Comparison of ENCODE assay signal across 25 cellular contexts in genomic region chr17:33515974-33516373, GRCh38.
DNase-seq lines count a peak whose midpoint lies in the region; ATAC-seq, FAIRE-seq and TF ChIP-seq lines count a peak whose summit lies in the region.
"Had no signal": no experiment of that assay in that cellular context is flagged by ENCODE, and none has a peak within 500 bp of the region (broad histone marks: within the 10 kb centered on the region; RNA-seq: fewer than 3 reads in every experiment).

No MANE protein-coding gene starts in this region.

- TF ChIP-seq POLR2A in H1 (IDR thresholded peaks at IDR 0.05; ENCODE audit: control extremely low read depth in 1 of 2, low read depth in 2 of 2, low read length in 2 of 2) (no peak), suprapubic skin (IDR thresholded peaks at IDR 0.05) (no peak)

- peaks cover 5% of the 10 kb centered on the region for H3K9me3 Mint-ChIP-seq in activated T-cell treated with anti-CD3 and anti-CD28 coated beads, Interleukin-2, amount 50 U/mL, for 4 hours
- H3K9me3 Mint-ChIP-seq: CD4-positive, alpha-beta T cell had no signal

- no peak overlapping the region for H2BK120ac ChIP-seq in H1 (replicated peaks; ENCODE audit: low read depth, low read length)

- H2BK20ac ChIP-seq in H1 (ENCODE audit: low read length): peak overlapping the region; percentile 13; the same call in 1 of the 2 replicates

- H3K4me3 Mint-ChIP-seq in activated T-cell treated with anti-CD3 and anti-CD28 coated beads, Interleukin-2, amount 50 U/mL, for 4 hours: no peak overlapping the region
- H3K4me3 Mint-ChIP-seq: CD14-positive monocyte; CD4-positive, alpha-beta T cell; CD8-positive, alpha-beta memory T cell had no signal

- H3K27me3 ChIP-seq in H1 (replicated peaks in 1 of 4; ENCODE audit: control insufficient read depth in 3 of 4, extremely low read depth in 1 of 4, insufficient read depth in 3 of 4, low read length in 3 of 4) (no peaks in the 10 kb centered on the region), suprapubic skin (no peaks in the 10 kb centered on the region), MG63 (no peaks in the 10 kb centered on the region), pancreas (no peaks in the 10 kb centered on the region)
- H3K27me3 ChIP-seq: BE2C; BLaER1 treated with 17β-estradiol and CSF1 and Interleukin-3, amounts not matched to agents 10 nM and 100 nM had no signal

- WGBS in H1 (ENCODE audit: extremely low coverage in 1 of 2, insufficient coverage in 1 of 2, insufficient read length in 1 of 2, insufficient replicate concordance in 2 of 2, low coverage in 1 of 2, low lambda C conversion rate in 2 of 2, missing lambda C conversion rate in 1 of 2), 2 experiments: 97% methylated on average over 7 of the region's 7 CpGs; no CpG with 5 or more reads in 1 of the 2 experiments
- WGBS in suprapubic skin: 52% methylated on average over 7 of the region's 7 CpGs
- WGBS in pancreas, 2 donors: 56 to 70% methylated on average over 7 of the region's 7 CpGs

- H3K27ac ChIP-seq in H1 (ENCODE audit: low read depth, low read length): no peak overlapping the region
- peak overlapping the region; percentile 74 for H3K27ac ChIP-seq in suprapubic skin
- no peak overlapping the region for H3K27ac ChIP-seq in pancreas
- H3K27ac ChIP-seq: A549; BLaER1 treated with 17β-estradiol and CSF1 and Interleukin-3, amounts not matched to agents 10 nM and 100 nM had no signal

- no peak overlapping the region for H2AFZ ChIP-seq in H1 (ENCODE audit: low read length)

- H4K5ac ChIP-seq in H1 (ENCODE audit: insufficient read length, low read depth, low read length): no peak overlapping the region

- peaks cover 7% of the 10 kb centered on the region for H3K4me1 Mint-ChIP-seq in activated T-cell treated with anti-CD3 and anti-CD28 coated beads, Interleukin-2, amount 50 U/mL, for 4 hours (ENCODE audit: low read depth)

- H2BK12ac ChIP-seq in H1 (ENCODE audit: low read depth, low read length): 0 out of 2 replicates have a peak overlapping the region, but pooled peaks have one; percentile 35

- peaks cover 2% of the 10 kb centered on the region; the same call in 1 of the 2 replicates for H3K23me2 ChIP-seq in H1 (ENCODE audit: low read depth, low read length)

- no peak overlapping the region for H3K56ac ChIP-seq in H1 (replicated peaks; ENCODE audit: insufficient read length, low read depth, low read length)

- H2BK15ac ChIP-seq in H1 (ENCODE audit: low read length): no peak overlapping the region

- no peak overlapping the region for H3K18ac ChIP-seq in H1 (ENCODE audit: extremely low read depth, low read length)

- H3K79me2 ChIP-seq in H1 (ENCODE audit: control insufficient read depth in 1 of 2, insufficient read depth in 2 of 2, low read length in 2 of 2): no peaks in the 10 kb centered on the region

- H4K8ac ChIP-seq in H1 (ENCODE audit: extremely low read depth, insufficient read depth, low read length): no peak overlapping the region

- H3K9ac ChIP-seq in H1 (replicated peaks in 1 of 4; ENCODE audit: extremely low read depth in 1 of 4, low read depth in 3 of 4, low read length in 3 of 4): no peak overlapping the region
- H3K9ac ChIP-seq: BLaER1 treated with 17β-estradiol and CSF1 and Interleukin-3, amounts not matched to agents 10 nM and 100 nM had no signal

- TF ChIP-seq EP300 in H1 (IDR thresholded peaks at IDR 0.05; ENCODE audit: borderline replicate concordance in 1 of 2, low read depth in 2 of 2, low read length in 2 of 2) (no peak), suprapubic skin (IDR thresholded peaks at IDR 0.05) (no peak)

- H3K27me3 Mint-ChIP-seq in activated T-cell treated with anti-CD3 and anti-CD28 coated beads, Interleukin-2, amount 50 U/mL, for 4 hours (ENCODE audit: low read depth): no peaks in the 10 kb centered on the region

- H4K91ac ChIP-seq in H1 (replicated peaks; ENCODE audit: insufficient read length, low read length): no peak overlapping the region

- H3K4me3 ChIP-seq in H1 (ENCODE audit: extremely low read depth in 1 of 4, insufficient read depth in 2 of 4, low read depth in 3 of 4, low read length in 4 of 4) (no peak overlapping the region), fibroblast of villous mesenchyme (ENCODE audit: low read depth, low read length) (no peak overlapping the region), suprapubic skin (no peak overlapping the region), MG63 (no peak overlapping the region), pancreas (no peak overlapping the region)
- H3K4me3 ChIP-seq: A549; BLaER1 treated with 17β-estradiol and CSF1 and Interleukin-3, amounts not matched to agents 10 nM and 100 nM; GM12878 had no signal

- DNase-seq in H1 (ENCODE audit: low read depth in 1 of 2, low spot score in 2 of 2): no peak
- peak; percentile 64 for DNase-seq in fibroblast of villous mesenchyme (ENCODE audit: low read depth)
- DNase-seq in suprapubic skin (ENCODE audit: low spot score in 2 of 2): peak in 1 of 2 donors; percentile 70
- DNase-seq in activated T-cell treated with anti-CD3 and anti-CD28 coated beads, Interleukin-2, amount 50 U/mL, for 4 hours: no peak
- no peak for DNase-seq in MG63
- no peak for DNase-seq in pancreas
- DNase-seq: 8988T; ACHN; AML-193; BE2C; CD4-positive, alpha-beta T cell; CD8-positive, alpha-beta memory T cell; DMS 273 treated with DMSO at 0.1 percent for 48 hours; DMS79; EL; GDM1; GOT3; H7 had no signal

- H2BK5ac ChIP-seq in H1 (ENCODE audit: low read depth, low read length): no peak overlapping the region

- H3K4me2 ChIP-seq in H1 (ENCODE audit: insufficient read depth in 1 of 2, low read depth in 2 of 2, low read length in 2 of 2): no peak overlapping the region
- H3K4me2 ChIP-seq: A549; BLaER1 treated with 17β-estradiol and CSF1 and Interleukin-3, amounts not matched to agents 10 nM and 100 nM had no signal

- TF ChIP-seq RAD21 in H1 (IDR thresholded peaks at IDR 0.05 in 1 of 2, conservative IDR thresholded peaks at IDR 0.05 in 1 of 2; ENCODE audit: low read depth in 2 of 2, low read length in 2 of 2): no peak

- H3K36me3 Mint-ChIP-seq in activated T-cell treated with anti-CD3 and anti-CD28 coated beads, Interleukin-2, amount 50 U/mL, for 4 hours (ENCODE audit: insufficient read depth): no peaks in the 10 kb centered on the region
- H3K36me3 Mint-ChIP-seq: CD14-positive monocyte; CD8-positive, alpha-beta memory T cell had no signal

- H3K4me1 ChIP-seq in H1 (replicated peaks in 1 of 4; ENCODE audit: control insufficient read depth in 3 of 4, insufficient read depth in 4 of 4, low read length in 3 of 4): peaks cover 0 to 3% (median under 1%) of the 10 kb centered on the region in 4 experiments; a peak in 1 of 7 replicates
- H3K4me1 ChIP-seq in suprapubic skin: peaks cover 15% of the 10 kb centered on the region
- no peaks in the 10 kb centered on the region for H3K4me1 ChIP-seq in pancreas
- H3K4me1 ChIP-seq: A549 had no signal

- CTCF ChIA-PET in H1 (lab: Charles Lee; ENCODE audit: partially characterized antibody): interaction anchor here (0.7 to 1.0 kb wide), 2 partner anchors 214 to 230 kb away, joined by 3 to 5 read pairs; no protein-coding TSS in a partner anchor

- no peak overlapping the region for H3K14ac ChIP-seq in H1 (ENCODE audit: insufficient read length)

- POLR2A ChIA-PET in H1 (lab: Charles Lee; ENCODE audit: partially characterized antibody): no interaction called here

- no peaks in the 10 kb centered on the region for H3K36me3 ChIP-seq in H1 (ENCODE audit: control insufficient read depth in 2 of 4, insufficient read depth in 4 of 4, low read length in 3 of 4)
- H3K36me3 ChIP-seq in suprapubic skin: no peaks in the 10 kb centered on the region
- no peaks in the 10 kb centered on the region for H3K36me3 ChIP-seq in MG63
- no peaks in the 10 kb centered on the region for H3K36me3 ChIP-seq in pancreas
- H3K36me3 ChIP-seq: BE2C; BLaER1 treated with 17β-estradiol and CSF1 and Interleukin-3, amounts not matched to agents 10 nM and 100 nM had no signal

- FAIRE-seq in H1 (lab: Jason Lieb, UNC): no peak
- FAIRE-seq in pancreas (lab: Jason Lieb, UNC): no peak
- FAIRE-seq: A549, D721Med, GM12878, GM19239 had no signal

- intact Hi-C loops in pancreas (cut with DNase I): no loop called here

- TF ChIP-seq CTCF in H1 (IDR thresholded peaks at IDR 0.05; ENCODE audit: control extremely low read depth in 1 of 3, insufficient read depth in 1 of 3, low read depth in 1 of 3, low read length in 3 of 3) (no peak), fibroblast of villous mesenchyme (IDR thresholded peaks at IDR 0.05; ENCODE audit: insufficient read depth, low read depth, low read length) (no peak), suprapubic skin (IDR thresholded peaks at IDR 0.05) (no peak), pancreas (IDR thresholded peaks at IDR 0.05) (no peak)

- no peaks in the 10 kb centered on the region for H4K20me1 ChIP-seq in H1 (replicated peaks in 1 of 2; ENCODE audit: control insufficient read depth in 1 of 2, insufficient read depth in 2 of 2, low read length in 2 of 2)

- H2AK5ac ChIP-seq in H1 (ENCODE audit: low read depth, low read length): no peak overlapping the region

- no peaks in the 10 kb centered on the region for H3K9me3 ChIP-seq in H1 (ENCODE audit: insufficient read depth in 2 of 2, low read depth in 1 of 2, low read length in 1 of 2)
- H3K9me3 ChIP-seq in suprapubic skin: no peaks in the 10 kb centered on the region
- no peaks in the 10 kb centered on the region for H3K9me3 ChIP-seq in MG63
- H3K9me3 ChIP-seq in pancreas: no peaks in the 10 kb centered on the region
- H3K9me3 ChIP-seq: A549, BE2C had no signal

- ATAC-seq in activated T-cell treated with anti-CD3 and anti-CD28 coated beads, Interleukin-2, amount 50 U/mL, for 4 hours: no peak
- ATAC-seq in pancreas: no peak
- ATAC-seq: A549, GM12878, HCT116 had no signal

- H3K4ac ChIP-seq in H1 (replicated peaks; ENCODE audit: insufficient read length, low read depth, low read length): no peak overlapping the region

- H3K23ac ChIP-seq in H1 (ENCODE audit: insufficient read length): no peak overlapping the region

- H3K79me1 ChIP-seq in H1 (ENCODE audit: low read depth, low read length): no peaks in the 10 kb centered on the region

TF ChIP-seq in H1, 55 proteins besides CTCF, POLR2A, EP300 and RAD21:
- TF ChIP-seq TAF1 (IDR thresholded peaks at IDR 0.05; ENCODE audit: low read depth, low read length): no peak
- no peak for TF ChIP-seq KDM5A (IDR thresholded peaks at IDR 0.05; ENCODE audit: low read length)
- no peak for TF ChIP-seq POU5F1 (IDR thresholded peaks at IDR 0.05; ENCODE audit: low read depth, low read length)
- TF ChIP-seq BRCA1 (IDR thresholded peaks at IDR 0.05; ENCODE audit: low read depth, low read length): no peak
- no peak for TF ChIP-seq CHD2 (IDR thresholded peaks at IDR 0.05; ENCODE audit: low read length)
- no peak for TF ChIP-seq POLR2AphosphoS5 (IDR thresholded peaks at IDR 0.05; ENCODE audit: low read depth, low read length)
- no peak for TF ChIP-seq RNF2 (IDR thresholded peaks at IDR 0.05; ENCODE audit: borderline replicate concordance, low read depth, low read length, missing control alignments, poor library complexity, severe bottlenecking)
- TF ChIP-seq KDM4A (IDR thresholded peaks at IDR 0.05; ENCODE audit: low read depth, low read length, severe bottlenecking): no peak
- TF ChIP-seq SAP30 (IDR thresholded peaks at IDR 0.05; ENCODE audit: insufficient read depth, insufficient replicate concordance, low read length): no peak
- no peak for TF ChIP-seq CBX8 (IDR thresholded peaks at IDR 0.05; ENCODE audit: borderline replicate concordance, low read depth, low read length)
